20 cellular contexts compared by ENCODE assay signal in genomic region chr16:49635009-49635350, GRCh38.
"Had no signal": no experiment of that assay in that cellular context is flagged by ENCODE, and none has a peak within 500 bp of the region (broad histone marks: within the 10 kb centered on the region; RNA-seq: fewer than 3 reads in every experiment).

No MANE protein-coding gene starts in this region.

- H3K4me3 ChIP-seq: heart right ventricle, lower lobe of right lung, transverse colon, uterus had no signal

- H3K4me3 Mint-ChIP-seq: activated naive CD4-positive, alpha-beta T cell treated with anti-CD3 and anti-CD28 coated beads for 36 hours; activated naive CD8-positive, alpha-beta T cell treated with anti-CD3 and anti-CD28 coated beads, Interleukin-2, amount 10 ng/mL, durations not matched to agents 7 days and 5 days; activated T-cell treated with anti-CD3 and anti-CD28 coated beads, Interleukin-2, amount 50 U/mL, for 72 hours; naive thymus-derived CD8-positive, alpha-beta T cell; stimulated activated effector memory CD8-positive, alpha-beta T cell treated with anti-CD3 and anti-CD28 coated beads, Interleukin-12 subunit alpha, Interleukin-12 subunit beta, amount 100 ng/mL, for 72 hours; stimulated activated naive CD8-positive, alpha-beta T cell treated with anti-CD3 and anti-CD28 coated beads, Interleukin-15, amount 100 ng/mL, for 72 hours; WTC11 had no signal

- H3K27ac ChIP-seq: heart right ventricle, lower lobe of right lung, transverse colon, uterus had no signal

- H3K27ac Mint-ChIP-seq: activated naive CD4-positive, alpha-beta T cell treated with anti-CD3 and anti-CD28 coated beads for 36 hours; activated naive CD8-positive, alpha-beta T cell treated with anti-CD3 and anti-CD28 coated beads, Interleukin-2, amount 10 ng/mL, durations not matched to agents 7 days and 5 days; activated T-cell treated with anti-CD3 and anti-CD28 coated beads, Interleukin-2, amount 50 U/mL, for 72 hours; stimulated activated effector memory CD8-positive, alpha-beta T cell treated with anti-CD3 and anti-CD28 coated beads, Interleukin-12 subunit alpha, Interleukin-12 subunit beta, amount 100 ng/mL, for 72 hours; WTC11 had no signal

- H3K9me3 ChIP-seq: heart right ventricle, lower lobe of right lung, transverse colon, uterus had no signal

- DNase-seq: activated CD8-positive, alpha-beta memory T cell treated with anti-CD3 and anti-CD28 coated beads for 24 hours; activated effector memory CD4-positive, alpha-beta T cell treated with Interleukin-2 at 50 U/mL for 16 hours; activated naive CD4-positive, alpha-beta T cell treated with anti-CD3 and anti-CD28 coated beads for 36 hours; activated naive CD8-positive, alpha-beta T cell treated with anti-CD3 and anti-CD28 coated beads, Interleukin-2, amount 10 ng/mL, durations not matched to agents 7 days and 5 days; activated T-cell treated with anti-CD3 and anti-CD28 coated beads, Interleukin-2, amount 50 U/mL, for 72 hours; amniotic stem cell; cortex of kidney; heart right ventricle; lower lobe of right lung; naive thymus-derived CD8-positive, alpha-beta T cell; nucleus accumbens; small intestine; stimulated activated CD4-positive, alpha-beta T cell treated with anti-CD3 and anti-CD28 coated beads, Interleukin-2, amount 100 ng/mL, for 24 hours; stimulated activated naive CD8-positive, alpha-beta T cell treated with anti-CD3 and anti-CD28 coated beads, Interleukin-15, amount 100 ng/mL, for 72 hours; T-helper 1 cell; transverse colon; uterus had no signal

- H3K9me3 Mint-ChIP-seq: activated naive CD4-positive, alpha-beta T cell treated with anti-CD3 and anti-CD28 coated beads for 36 hours; activated naive CD8-positive, alpha-beta T cell treated with anti-CD3 and anti-CD28 coated beads, Interleukin-2, amount 10 ng/mL, durations not matched to agents 7 days and 5 days; activated T-cell treated with anti-CD3 and anti-CD28 coated beads, Interleukin-2, amount 50 U/mL, for 72 hours; stimulated activated effector memory CD8-positive, alpha-beta T cell treated with anti-CD3 and anti-CD28 coated beads, Interleukin-12 subunit alpha, Interleukin-12 subunit beta, amount 100 ng/mL, for 72 hours; stimulated activated naive CD8-positive, alpha-beta T cell treated with anti-CD3 and anti-CD28 coated beads, Interleukin-15, amount 100 ng/mL, for 72 hours; WTC11 had no signal

- H3K36me3 Mint-ChIP-seq: activated naive CD8-positive, alpha-beta T cell treated with anti-CD3 and anti-CD28 coated beads, Interleukin-2, amount 10 ng/mL, durations not matched to agents 7 days and 5 days; naive thymus-derived CD8-positive, alpha-beta T cell; stimulated activated effector memory CD8-positive, alpha-beta T cell treated with anti-CD3 and anti-CD28 coated beads, Interleukin-12 subunit alpha, Interleukin-12 subunit beta, amount 100 ng/mL, for 72 hours had no signal

- H3K27me3 Mint-ChIP-seq: activated naive CD8-positive, alpha-beta T cell treated with anti-CD3 and anti-CD28 coated beads, Interleukin-2, amount 10 ng/mL, durations not matched to agents 7 days and 5 days; stimulated activated naive CD8-positive, alpha-beta T cell treated with anti-CD3 and anti-CD28 coated beads, Interleukin-15, amount 100 ng/mL, for 72 hours had no signal

- H3K27me3 ChIP-seq: heart right ventricle, transverse colon, uterus had no signal

- H3K4me1 Mint-ChIP-seq: activated naive CD8-positive, alpha-beta T cell treated with anti-CD3 and anti-CD28 coated beads, Interleukin-2, amount 10 ng/mL, durations not matched to agents 7 days and 5 days; stimulated activated effector memory CD8-positive, alpha-beta T cell treated with anti-CD3 and anti-CD28 coated beads, Interleukin-12 subunit alpha, Interleukin-12 subunit beta, amount 100 ng/mL, for 72 hours; stimulated activated naive CD8-positive, alpha-beta T cell treated with anti-CD3 and anti-CD28 coated beads, Interleukin-15, amount 100 ng/mL, for 72 hours had no signal

- H3K36me3 ChIP-seq: transverse colon, uterus had no signal

- ATAC-seq: activated T-cell treated with anti-CD3 and anti-CD28 coated beads, Interleukin-2, amount 50 U/mL, for 72 hours; heart right ventricle; lower lobe of right lung; naive thymus-derived CD8-positive, alpha-beta T cell; sciatic nerve; stimulated activated effector memory CD8-positive, alpha-beta T cell treated with anti-CD3 and anti-CD28 coated beads, Interleukin-12 subunit alpha, Interleukin-12 subunit beta, amount 100 ng/mL, for 72 hours; stimulated activated naive CD8-positive, alpha-beta T cell treated with anti-CD3 and anti-CD28 coated beads, Interleukin-15, amount 100 ng/mL, for 72 hours; WTC11 had no signal
